Comparison of ENCODE assay signal across 1 cellular context in the genomic region with DNA sequence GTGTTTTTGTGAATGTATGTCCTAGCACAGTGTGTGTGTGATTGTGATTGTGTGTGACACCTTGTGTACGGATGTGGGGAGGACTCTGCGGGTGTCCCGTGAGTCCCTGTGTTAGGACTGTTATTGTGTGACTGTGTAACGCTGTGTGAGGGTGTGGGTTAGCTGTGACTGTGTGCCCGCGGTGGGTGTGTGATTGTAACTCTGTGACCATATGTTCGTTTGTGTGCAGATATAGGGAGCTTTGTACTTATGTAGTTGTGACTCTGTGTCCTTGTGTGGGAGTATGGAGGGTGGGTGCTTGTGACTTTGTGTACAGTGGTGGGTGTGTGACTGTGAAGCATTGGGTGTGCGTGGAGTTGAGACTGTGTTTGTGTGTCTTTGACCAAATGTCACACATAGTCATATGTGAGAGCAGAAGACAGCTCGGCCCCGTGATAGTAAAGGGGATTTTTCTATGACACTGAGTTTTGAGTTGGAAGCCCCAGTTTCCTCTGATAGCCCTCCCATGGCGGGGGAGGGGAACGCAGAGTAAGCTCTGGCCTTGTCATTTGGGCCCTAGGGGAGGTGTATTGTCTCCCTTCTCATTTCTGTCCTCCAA.
A peak's percentile ranks its signal among the peaks of the same experiment; 100 is the strongest.
TF ChIP-seq lines count a peak whose summit lies in the region.

No MANE protein-coding gene starts in this region.

TF ChIP-seq in HEK293, 187 proteins besides CTCF, POLR2A, EP300 and RAD21 (continued from another document and continues in another):
- TF ChIP-seq INSM2 (tag by site-specific recombination; IDR thresholded peaks at IDR 0.05): no peak; the same call in 1 of the 2 replicates
- no peak for TF ChIP-seq ZBTB1 (tag by site-specific recombination; IDR thresholded peaks at IDR 0.05)
- TF ChIP-seq OVOL3 (tag by site-specific recombination; IDR thresholded peaks at IDR 0.05): no peak; the same call in 1 of the 2 replicates
- TF ChIP-seq TCF7L2 (IDR thresholded peaks at IDR 0.05; ENCODE audit: borderline replicate concordance, low read depth, low read length): no peak
- no peak for TF ChIP-seq ZNF529 (tag by site-specific recombination; IDR thresholded peaks at IDR 0.05; ENCODE audit: insufficient replicate concordance)
- no peak; the same call in 1 of the 2 replicates for TF ChIP-seq BCL11A (tag by site-specific recombination; IDR thresholded peaks at IDR 0.05; ENCODE audit: low read depth)
- no peak for TF ChIP-seq HOXA7 (CRISPR knock-in tag; IDR thresholded peaks at IDR 0.05; ENCODE audit: borderline replicate concordance)
- no peak for TF ChIP-seq PRDM6 (tag by site-specific recombination; IDR thresholded peaks at IDR 0.05)
- no peak for TF ChIP-seq ZBTB11 (tag by site-specific recombination; conservative IDR thresholded peaks at IDR 0.05; ENCODE audit: low read depth)
- no peak for TF ChIP-seq SETDB1 (IDR thresholded peaks at IDR 0.05; ENCODE audit: insufficient read length, low read length)
- TF ChIP-seq ZNF16 (tag by site-specific recombination; IDR thresholded peaks at IDR 0.05; ENCODE audit: low read depth): no peak
- TF ChIP-seq, protein P1, sequence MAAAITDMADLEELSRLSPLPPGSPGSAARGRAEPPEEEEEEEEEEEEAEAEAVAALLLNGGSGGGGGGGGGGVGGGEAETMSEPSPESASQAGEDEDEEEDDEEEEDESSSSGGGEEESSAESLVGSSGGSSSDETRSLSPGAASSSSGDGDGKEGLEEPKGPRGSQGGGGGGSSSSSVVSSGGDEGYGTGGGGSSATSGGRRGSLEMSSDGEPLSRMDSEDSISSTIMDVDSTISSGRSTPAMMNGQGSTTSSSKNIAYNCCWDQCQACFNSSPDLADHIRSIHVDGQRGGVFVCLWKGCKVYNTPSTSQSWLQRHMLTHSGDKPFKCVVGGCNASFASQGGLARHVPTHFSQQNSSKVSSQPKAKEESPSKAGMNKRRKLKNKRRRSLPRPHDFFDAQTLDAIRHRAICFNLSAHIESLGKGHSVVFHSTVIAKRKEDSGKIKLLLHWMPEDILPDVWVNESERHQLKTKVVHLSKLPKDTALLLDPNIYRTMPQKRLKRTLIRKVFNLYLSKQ (tag by site-specific recombination; IDR thresholded peaks at IDR 0.05; ENCODE audit: borderline replicate concordance): no peak
- peak; percentile 98 for TF ChIP-seq ZFHX2 (tag by site-specific recombination; conservative IDR thresholded peaks at IDR 0.05)
- TF ChIP-seq ZNF544 (tag by site-specific recombination; IDR thresholded peaks at IDR 0.05): no peak
- TF ChIP-seq ZNF341 (tag by site-specific recombination; IDR thresholded peaks at IDR 0.05; ENCODE audit: low read depth): no peak
- no peak for TF ChIP-seq ZNF132 (tag by site-specific recombination; IDR thresholded peaks at IDR 0.05; ENCODE audit: borderline replicate concordance)
- TF ChIP-seq ZNF837 (tag by site-specific recombination; IDR thresholded peaks at IDR 0.05): peak; percentile 96
- TF ChIP-seq MYNN (tag by site-specific recombination; IDR thresholded peaks at IDR 0.05; ENCODE audit: borderline replicate concordance): no peak; the same call in 1 of the 2 replicates
- TF ChIP-seq ZNF654 (tag by site-specific recombination; IDR thresholded peaks at IDR 0.05; ENCODE audit: low read depth): no peak
- TF ChIP-seq, protein P2, sequence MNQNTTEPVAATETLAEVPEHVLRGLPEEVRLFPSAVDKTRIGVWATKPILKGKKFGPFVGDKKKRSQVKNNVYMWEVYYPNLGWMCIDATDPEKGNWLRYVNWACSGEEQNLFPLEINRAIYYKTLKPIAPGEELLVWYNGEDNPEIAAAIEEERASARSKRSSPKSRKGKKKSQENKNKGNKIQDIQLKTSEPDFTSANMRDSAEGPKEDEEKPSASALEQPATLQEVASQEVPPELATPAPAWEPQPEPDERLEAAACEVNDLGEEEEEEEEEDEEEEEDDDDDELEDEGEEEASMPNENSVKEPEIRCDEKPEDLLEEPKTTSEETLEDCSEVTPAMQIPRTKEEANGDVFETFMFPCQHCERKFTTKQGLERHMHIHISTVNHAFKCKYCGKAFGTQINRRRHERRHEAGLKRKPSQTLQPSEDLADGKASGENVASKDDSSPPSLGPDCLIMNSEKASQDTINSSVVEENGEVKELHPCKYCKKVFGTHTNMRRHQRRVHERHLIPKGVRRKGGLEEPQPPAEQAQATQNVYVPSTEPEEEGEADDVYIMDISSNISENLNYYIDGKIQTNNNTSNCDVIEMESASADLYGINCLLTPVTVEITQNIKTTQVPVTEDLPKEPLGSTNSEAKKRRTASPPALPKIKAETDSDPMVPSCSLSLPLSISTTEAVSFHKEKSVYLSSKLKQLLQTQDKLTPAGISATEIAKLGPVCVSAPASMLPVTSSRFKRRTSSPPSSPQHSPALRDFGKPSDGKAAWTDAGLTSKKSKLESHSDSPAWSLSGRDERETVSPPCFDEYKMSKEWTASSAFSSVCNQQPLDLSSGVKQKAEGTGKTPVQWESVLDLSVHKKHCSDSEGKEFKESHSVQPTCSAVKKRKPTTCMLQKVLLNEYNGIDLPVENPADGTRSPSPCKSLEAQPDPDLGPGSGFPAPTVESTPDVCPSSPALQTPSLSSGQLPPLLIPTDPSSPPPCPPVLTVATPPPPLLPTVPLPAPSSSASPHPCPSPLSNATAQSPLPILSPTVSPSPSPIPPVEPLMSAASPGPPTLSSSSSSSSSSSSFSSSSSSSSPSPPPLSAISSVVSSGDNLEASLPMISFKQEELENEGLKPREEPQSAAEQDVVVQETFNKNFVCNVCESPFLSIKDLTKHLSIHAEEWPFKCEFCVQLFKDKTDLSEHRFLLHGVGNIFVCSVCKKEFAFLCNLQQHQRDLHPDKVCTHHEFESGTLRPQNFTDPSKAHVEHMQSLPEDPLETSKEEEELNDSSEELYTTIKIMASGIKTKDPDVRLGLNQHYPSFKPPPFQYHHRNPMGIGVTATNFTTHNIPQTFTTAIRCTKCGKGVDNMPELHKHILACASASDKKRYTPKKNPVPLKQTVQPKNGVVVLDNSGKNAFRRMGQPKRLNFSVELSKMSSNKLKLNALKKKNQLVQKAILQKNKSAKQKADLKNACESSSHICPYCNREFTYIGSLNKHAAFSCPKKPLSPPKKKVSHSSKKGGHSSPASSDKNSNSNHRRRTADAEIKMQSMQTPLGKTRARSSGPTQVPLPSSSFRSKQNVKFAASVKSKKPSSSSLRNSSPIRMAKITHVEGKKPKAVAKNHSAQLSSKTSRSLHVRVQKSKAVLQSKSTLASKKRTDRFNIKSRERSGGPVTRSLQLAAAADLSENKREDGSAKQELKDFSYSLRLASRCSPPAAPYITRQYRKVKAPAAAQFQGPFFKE (tag by site-specific recombination; IDR thresholded peaks at IDR 0.05; ENCODE audit: borderline replicate concordance): no peak
- no peak for TF ChIP-seq ZNF394 (tag by site-specific recombination; IDR thresholded peaks at IDR 0.05; ENCODE audit: borderline replicate concordance)
- TF ChIP-seq KLF10 (tag by site-specific recombination; IDR thresholded peaks at IDR 0.05): no peak
- no peak; the same call in 1 of the 2 replicates for TF ChIP-seq ZEB2 (tag by site-specific recombination; IDR thresholded peaks at IDR 0.05)
- no peak for TF ChIP-seq ZNF426 (tag by site-specific recombination; IDR thresholded peaks at IDR 0.05)
- TF ChIP-seq ZNF518A (tag by site-specific recombination; conservative IDR thresholded peaks at IDR 0.05; ENCODE audit: low read depth): no peak
- TF ChIP-seq OSR2 (tag by site-specific recombination; IDR thresholded peaks at IDR 0.05): no peak
- no peak; the same call in 1 of the 2 replicates for TF ChIP-seq ZNF155 (tag by site-specific recombination; IDR thresholded peaks at IDR 0.05)
- TF ChIP-seq YY1 (tag by site-specific recombination; IDR thresholded peaks at IDR 0.05): no peak
- TF ChIP-seq ZNF660 (tag by site-specific recombination; IDR thresholded peaks at IDR 0.05): no peak
- peak; percentile 64; the same call in 1 of the 2 replicates for TF ChIP-seq ZNF416 (tag by site-specific recombination; IDR thresholded peaks at IDR 0.05)
- TF ChIP-seq ZNF629 (tag by site-specific recombination; IDR thresholded peaks at IDR 0.05): no peak; the same call in 1 of the 2 replicates
- TF ChIP-seq ZNF791 (tag by site-specific recombination; IDR thresholded peaks at IDR 0.05): 0 out of 2 replicates have a peak, but pooled peaks have one; percentile 8
- peak; percentile 56; the same call in 1 of the 2 replicates for TF ChIP-seq GLIS2 (tag by site-specific recombination; IDR thresholded peaks at IDR 0.05)
- peak; percentile 54 for TF ChIP-seq ZSCAN4 (tag by site-specific recombination; IDR thresholded peaks at IDR 0.05)
- no peak for TF ChIP-seq ZNF138 (tag by site-specific recombination; IDR thresholded peaks at IDR 0.05; ENCODE audit: borderline replicate concordance)
